12 cellular contexts compared by ENCODE assay signal in the genomic region with DNA sequence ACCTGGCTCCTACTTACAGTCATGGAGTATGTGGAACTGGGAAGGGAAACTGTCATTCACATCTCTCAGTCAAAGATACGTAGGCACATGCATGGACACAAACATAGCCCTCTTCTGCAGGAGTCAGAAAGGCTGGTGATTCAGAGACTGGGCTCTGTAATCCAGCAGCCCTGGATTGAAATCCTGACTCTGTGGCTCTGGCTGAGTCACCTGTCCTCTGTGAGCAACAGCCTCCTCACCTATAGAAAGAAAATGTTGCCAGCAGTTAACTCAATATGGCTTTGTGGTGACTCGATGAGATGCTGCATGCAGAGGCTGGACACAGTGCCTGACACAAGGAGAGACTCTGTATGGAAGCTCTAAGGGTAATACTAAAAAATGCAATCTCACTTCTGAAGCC. TPM values are rescaled to one million over a fixed set of nuclear protein-coding genes. Genes with fewer than 3 reads are reported as not detected.
A peak's percentile ranks its signal among the peaks of the same experiment; 100 is the strongest.
DNase-seq lines count a peak whose midpoint lies in the region; ATAC-seq and TF ChIP-seq lines count a peak whose summit lies in the region.
"Had no signal": no experiment of that assay in that cellular context is flagged by ENCODE, and none has a peak within 500 bp of the region (broad histone marks: within the 10 kb centered on the region; RNA-seq: fewer than 3 reads in every experiment).

No MANE protein-coding gene starts in this region.

- H3K4me3 ChIP-seq in PC-3 (ENCODE audit: low read length) (no peak overlapping the region), fibroblast of pulmonary artery (replicated peaks; ENCODE audit: low read depth, low read length) (no peak overlapping the region), uterus (no peak overlapping the region), heart left ventricle (no peak overlapping the region)
- H3K4me3 ChIP-seq: BLaER1 had no signal

- no TSS peak for BruUV-seq in PC-3 (replicated peaks; lab: Mats Ljungman, UMichigan)

- H3K4me3 Mint-ChIP-seq in stimulated activated naive CD8-positive, alpha-beta T cell treated with anti-CD3 and anti-CD28 coated beads, Interleukin-15, Interleukin-2, amounts not matched to agents 100 ng/mL and 50 ng/mL, for 24 hours: no peak overlapping the region

- CTCF ChIA-PET in PC-3 (lab: Charles Lee): no interaction called here

- TF ChIP-seq CTCF in PC-3 (conservative IDR thresholded peaks at IDR 0.05; ENCODE audit: low read depth, low read length): no peak
- TF ChIP-seq CTCF in fibroblast of pulmonary artery (IDR thresholded peaks at IDR 0.05; ENCODE audit: low read length, missing control alignments): no peak
- TF ChIP-seq CTCF in uterus (IDR thresholded peaks at IDR 0.05): no peak
- TF ChIP-seq CTCF in heart left ventricle (IDR thresholded peaks at IDR 0.05): no peak

- H3K4me1 ChIP-seq in PC-3 (ENCODE audit: insufficient read depth, low read length): peaks cover 52% of the 10 kb centered on the region
- H3K4me1 ChIP-seq in uterus: peaks cover 5 to 9% of the 10 kb centered on the region in 2 donors
- H3K4me1 ChIP-seq in heart left ventricle: peaks cover 18 to 40% (median 37%) of the 10 kb centered on the region in 12 donors

- intact Hi-C loops in PC-3 (cut with micrococcal nuclease) (loop anchor here (5.0 kb wide), 1 partner anchor 77 kb away; no protein-coding TSS in a partner anchor), uterus (cut with DNase I; ENCODE audit: low total_unique reads) (no loop called here), heart left ventricle (cut with DNase I) (loop anchor here in 1 of 10 donors (10.0 kb wide), 1 partner anchor 129 kb away; no protein-coding TSS in a partner anchor)

- H2AFZ ChIP-seq in PC-3 (ENCODE audit: low read length): 0 out of 2 replicates have a peak overlapping the region, but pooled peaks have one; percentile 4

- no peaks in the 10 kb centered on the region for H3F3A ChIP-seq in PC-3 (ENCODE audit: low read length, unreplicated experiment)

- H3K27me3 ChIP-seq in PC-3 (ENCODE audit: low read length) (no peaks in the 10 kb centered on the region), uterus (no peaks in the 10 kb centered on the region), heart left ventricle (no peaks in the 10 kb centered on the region)
- H3K27me3 ChIP-seq: BLaER1 had no signal

- no peaks in the 10 kb centered on the region for H3K79me2 ChIP-seq in PC-3 (ENCODE audit: low read length)

- TF ChIP-seq POLR2A in uterus (IDR thresholded peaks at IDR 0.05) (no peak), heart left ventricle (IDR thresholded peaks at IDR 0.05) (no peak)

- no peaks in the 10 kb centered on the region for H4K20me1 ChIP-seq in PC-3 (ENCODE audit: low read length)
- H4K20me1 ChIP-seq: BLaER1 had no signal

- peak; percentile 62 to 69 for ATAC-seq in activated naive CD4-positive, alpha-beta T cell treated with anti-CD3 and anti-CD28 coated beads, Interleukin-2, amount 50 U/mL, for 72 hours
- ATAC-seq in PC-3: peak; percentile 58
- ATAC-seq in heart left ventricle: no peak

- H3K36me3 ChIP-seq in PC-3 (ENCODE audit: low read depth, low read length) (no peaks in the 10 kb centered on the region), uterus (no peaks in the 10 kb centered on the region), heart left ventricle (no peaks in the 10 kb centered on the region)
- H3K36me3 ChIP-seq: BLaER1 had no signal

- peak overlapping the region; percentile 78 for H3K9ac ChIP-seq in PC-3 (ENCODE audit: low read length)
- H3K9ac ChIP-seq: BLaER1 had no signal

- peaks cover 41% of the 10 kb centered on the region for H3K4me1 Mint-ChIP-seq in stimulated activated naive CD8-positive, alpha-beta T cell treated with anti-CD3 and anti-CD28 coated beads, Interleukin-15, Interleukin-2, amounts not matched to agents 100 ng/mL and 50 ng/mL, for 24 hours (ENCODE audit: low read depth)

- H3K4me2 ChIP-seq in PC-3 (ENCODE audit: low read length): peak overlapping the region; percentile 78

- no peaks in the 10 kb centered on the region for H3K9me3 Mint-ChIP-seq in activated naive CD4-positive, alpha-beta T cell treated with anti-CD3 and anti-CD28 coated beads, Interleukin-2, amount 50 U/mL, for 72 hours
- no peaks in the 10 kb centered on the region for H3K9me3 Mint-ChIP-seq in stimulated activated naive CD8-positive, alpha-beta T cell treated with anti-CD3 and anti-CD28 coated beads, Interleukin-15, Interleukin-2, amounts not matched to agents 100 ng/mL and 50 ng/mL, for 24 hours

- no peaks in the 10 kb centered on the region for H3K9me2 ChIP-seq in PC-3 (replicated peaks; ENCODE audit: low read length)

- H3K27me3 Mint-ChIP-seq in stimulated activated naive CD8-positive, alpha-beta T cell treated with anti-CD3 and anti-CD28 coated beads, Interleukin-15, Interleukin-2, amounts not matched to agents 100 ng/mL and 50 ng/mL, for 24 hours: no peaks in the 10 kb centered on the region

- peak overlapping the region; percentile 99 for H3K27ac ChIP-seq in PC-3 (ENCODE audit: low read length)
- no peak overlapping the region for H3K27ac ChIP-seq in uterus
- H3K27ac ChIP-seq in heart left ventricle: peak overlapping the region in 2 of 12 donors; percentile 83 to 87
- H3K27ac ChIP-seq: BLaER1 had no signal

- peak overlapping the region in 1 of 2 donors; percentile 85 for H3K27ac Mint-ChIP-seq in activated naive CD4-positive, alpha-beta T cell treated with anti-CD3 and anti-CD28 coated beads, Interleukin-2, amount 50 U/mL, for 72 hours
- peak overlapping the region; percentile 65 for H3K27ac Mint-ChIP-seq in stimulated activated naive CD8-positive, alpha-beta T cell treated with anti-CD3 and anti-CD28 coated beads, Interleukin-15, Interleukin-2, amounts not matched to agents 100 ng/mL and 50 ng/mL, for 24 hours

- DNase-seq in activated naive CD4-positive, alpha-beta T cell treated with anti-CD3 and anti-CD28 coated beads, Interleukin-2, amount 50 U/mL, for 72 hours (ENCODE audit: low spot score in 2 of 2): peak in 1 of 2 donors; percentile 15
- DNase-seq in activated naive CD4-positive, alpha-beta T cell (lab: John Stamatoyannopoulos, UW): no peak
- peak; percentile 88 for DNase-seq in PC-3
- DNase-seq in fibroblast of pulmonary artery (ENCODE audit: low read depth): peak; percentile 40
- no peak for DNase-seq in AML-193 (lab: John Stamatoyannopoulos, UW)
- DNase-seq in uterus: no peak
- no peak for DNase-seq in heart left ventricle
- DNase-seq: cerebellar nuclear complex, hippocampal formation, NCI-H1694 treated with DMSO at 0.1 percent for 48 hours had no signal

- H3K36me3 Mint-ChIP-seq in activated naive CD4-positive, alpha-beta T cell treated with anti-CD3 and anti-CD28 coated beads, Interleukin-2, amount 50 U/mL, for 72 hours: no peaks in the 10 kb centered on the region
- no peaks in the 10 kb centered on the region for H3K36me3 Mint-ChIP-seq in stimulated activated naive CD8-positive, alpha-beta T cell treated with anti-CD3 and anti-CD28 coated beads, Interleukin-15, Interleukin-2, amounts not matched to agents 100 ng/mL and 50 ng/mL, for 24 hours (ENCODE audit: low read depth)

- WGBS in heart left ventricle, 4 donors: 64 to 96% (median 95%) methylated on average over 2 of the region's 2 CpGs

- no peaks in the 10 kb centered on the region for H3K9me3 ChIP-seq in PC-3 (ENCODE audit: low read length)
- no peaks in the 10 kb centered on the region for H3K9me3 ChIP-seq in uterus
- H3K9me3 ChIP-seq in heart left ventricle: no peaks in the 10 kb centered on the region
- H3K9me3 ChIP-seq: BLaER1 had no signal

- POLR2A ChIA-PET in PC-3 (lab: Charles Lee; ENCODE audit: unreplicated experiment): no interaction called here

RNA-seq across cellular contexts. Expression of a gene that starts 23.8 kb away (rescaled TPM):
- total RNA-seq in activated naive CD4-positive, alpha-beta T cell treated with anti-CD3 and anti-CD28 coated beads, Interleukin-2, amount 50 U/mL, for 72 hours: 10 to 100 TPM in 1 of 2 donors, 1 to 10 TPM in 1; 6.0 to 37.7 TPM
- total RNA-seq in PC-3 (2014; rRNA removed): 29.7 and 38.2 TPM in 2 replicates
- 10 to 100 TPM in 3 of 4 donors, not detected in 1; 20.9 to 26.1 (median 24.5) TPM for total RNA-seq in uterus
- 10 to 100 TPM; 26.6 to 38.4 (median 32.3) TPM for total RNA-seq in heart left ventricle
- 10 to 100 TPM; 45.1 to 87.5 TPM for polyA plus RNA-seq in heart left ventricle

Comparison
In these comparisons a context has a peak if more than half of its experiments do, and no peak if none do; other contexts are left out.
1. ATAC-seq: peak in activated naive CD4-positive, alpha-beta T cell treated with anti-CD3 and anti-CD28 coated beads, Interleukin-2, amount 50 U/mL, for 72 hours (2 of 2) and PC-3 (single experiment); none in heart left ventricle (0 of 4).
2. DNase-seq: peak in PC-3 (single experiment) and fibroblast of pulmonary artery (single experiment); none in activated naive CD4-positive, alpha-beta T cell (0 of 4), AML-193 (0 of 2), uterus (0 of 2) and heart left ventricle (0 of 5).